In genomic region chr1:244114895-244115294, GRCh38 we compare ENCODE assay signal across 25 cellular contexts.
DNase-seq lines count a peak whose midpoint lies in the region; ATAC-seq and TF ChIP-seq lines count a peak whose summit lies in the region.
"Had no signal": no experiment of that assay in that cellular context is flagged by ENCODE, and none has a peak within 500 bp of the region (broad histone marks: within the 10 kb centered on the region; RNA-seq: fewer than 3 reads in every experiment).

No MANE protein-coding gene starts in this region.

- CTCF ChIA-PET in PC-3 (lab: Charles Lee) = no interaction called here

- H3K4me1 ChIP-seq in PC-3 (ENCODE audit: insufficient read depth, low read length) = peaks cover 11% of the 10 kb centered on the region
- H3K4me1 ChIP-seq in psoas muscle = no peaks in the 10 kb centered on the region
- H3K4me1 ChIP-seq: Peyer's patch had no signal

- no peak overlapping the region for H2AFZ ChIP-seq in PC-3 (ENCODE audit: low read length)

- DNase-seq in NOMO-1 treated with DMSO at 0.1 percent for 48 hours (lab: John Stamatoyannopoulos, UW; ENCODE audit: unreplicated experiment) (peak; percentile 8), NOMO-1 treated with dmso at 0.1 percent for 144 hours (lab: John Stamatoyannopoulos, UW; ENCODE audit: unreplicated experiment) (no peak), PC-3 (peak; percentile 7), left lobe of liver (ENCODE audit: low spot score) (no peak), foreskin fibroblast (no peak), cerebellum (ENCODE audit: low spot score) (no peak), psoas muscle (no peak), NCI-H345 (lab: John Stamatoyannopoulos, UW) (no peak)
- DNase-seq: 8988T; AML-193; Calu3; CD8-positive, alpha-beta memory T cell; GF-D8; KG1; MV-4-11; NCI-H1105 treated with DMSO at 0.1 percent for 48 hours; NCI-H1694; NCI-H2081 treated with DMSO at 0.1 percent for 48 hours; NCI-H510A; NCI-H748 treated with DMSO at 0.1 percent for 48 hours; Peyer's patch; T-helper 17 cell had no signal

- ATAC-seq in PC-3 (no peak), left lobe of liver (peak; percentile 66), psoas muscle (no peak)
- ATAC-seq: T-helper 17 cell had no signal

- no peaks in the 10 kb centered on the region for H4K20me1 ChIP-seq in PC-3 (ENCODE audit: low read length)

- no peaks in the 10 kb centered on the region for H3K9me2 ChIP-seq in PC-3 (replicated peaks; ENCODE audit: low read length)

- H3K36me3 ChIP-seq in PC-3 (ENCODE audit: low read depth, low read length) = no peaks in the 10 kb centered on the region
- no peaks in the 10 kb centered on the region for H3K36me3 ChIP-seq in psoas muscle (ENCODE audit: insufficient read depth in 1 of 2, low read depth in 1 of 2)
- H3K36me3 ChIP-seq: Peyer's patch, SJSA1 had no signal

- WGBS in psoas muscle, 3 donors = 29 to 37% (median 35%) methylated on average over 4 of the region's 4 CpGs

- H3K4me2 ChIP-seq in PC-3 (ENCODE audit: low read length) = no peak overlapping the region

- no peaks in the 10 kb centered on the region for H3K9me3 ChIP-seq in PC-3 (ENCODE audit: low read length)
- no peaks in the 10 kb centered on the region for H3K9me3 ChIP-seq in psoas muscle
- H3K9me3 ChIP-seq: Peyer's patch, SJSA1 had no signal

- H3K4me3 ChIP-seq in PC-3 (ENCODE audit: low read length) (no peak overlapping the region), foreskin fibroblast (ENCODE audit: low read depth in 1 of 2, low read length in 2 of 2) (no peak overlapping the region), psoas muscle (no peak overlapping the region)
- H3K4me3 ChIP-seq: Peyer's patch, SJSA1 had no signal

- TF ChIP-seq CTCF in PC-3 (conservative IDR thresholded peaks at IDR 0.05; ENCODE audit: low read depth, low read length) (no peak), foreskin fibroblast (IDR thresholded peaks at IDR 0.05; ENCODE audit: low read depth, low read length) (no peak), psoas muscle (IDR thresholded peaks at IDR 0.05) (no peak)

- no peak overlapping the region for H3K9ac ChIP-seq in PC-3 (ENCODE audit: low read length)

- POLR2A ChIA-PET in PC-3 (lab: Charles Lee; ENCODE audit: unreplicated experiment) = no interaction called here

- intact Hi-C loops in PC-3 (cut with micrococcal nuclease) (no loop called here), psoas muscle (cut with DNase I) (no loop called here)

- no TSS peak for BruUV-seq in PC-3 (replicated peaks; lab: Mats Ljungman, UMichigan)

- H3F3A ChIP-seq in PC-3 (ENCODE audit: low read length, unreplicated experiment) = no peaks in the 10 kb centered on the region

- no peak overlapping the region for H3K27ac ChIP-seq in PC-3 (ENCODE audit: low read length)
- H3K27ac ChIP-seq in psoas muscle = no peak overlapping the region
- H3K27ac ChIP-seq: C4-2B, HL-60, Peyer's patch had no signal

- H3K27me3 ChIP-seq in PC-3 (ENCODE audit: low read length) (peaks cover 3% of the 10 kb centered on the region; the same call in 1 of the 2 replicates), psoas muscle (ENCODE audit: insufficient read depth in 3 of 3, low read length in 2 of 3) (peaks cover 0 to 3% (median 0%) of the 10 kb centered on the region in 3 donors)
- H3K27me3 ChIP-seq: Peyer's patch, SJSA1 had no signal

- no peaks in the 10 kb centered on the region for H3K79me2 ChIP-seq in PC-3 (ENCODE audit: low read length)

Comparison
In these comparisons a context has a peak if more than half of its experiments do, and no peak if none do; other contexts are left out.
1. DNase-seq: peak in NOMO-1 treated with DMSO at 0.1 percent for 48 hours (single experiment) and PC-3 (single experiment); none in NOMO-1 treated with dmso at 0.1 percent for 144 hours (single experiment), left lobe of liver (single experiment), foreskin fibroblast (0 of 2), cerebellum (single experiment), psoas muscle (0 of 2) and NCI-H345 (single experiment).